In the genomic region with DNA sequence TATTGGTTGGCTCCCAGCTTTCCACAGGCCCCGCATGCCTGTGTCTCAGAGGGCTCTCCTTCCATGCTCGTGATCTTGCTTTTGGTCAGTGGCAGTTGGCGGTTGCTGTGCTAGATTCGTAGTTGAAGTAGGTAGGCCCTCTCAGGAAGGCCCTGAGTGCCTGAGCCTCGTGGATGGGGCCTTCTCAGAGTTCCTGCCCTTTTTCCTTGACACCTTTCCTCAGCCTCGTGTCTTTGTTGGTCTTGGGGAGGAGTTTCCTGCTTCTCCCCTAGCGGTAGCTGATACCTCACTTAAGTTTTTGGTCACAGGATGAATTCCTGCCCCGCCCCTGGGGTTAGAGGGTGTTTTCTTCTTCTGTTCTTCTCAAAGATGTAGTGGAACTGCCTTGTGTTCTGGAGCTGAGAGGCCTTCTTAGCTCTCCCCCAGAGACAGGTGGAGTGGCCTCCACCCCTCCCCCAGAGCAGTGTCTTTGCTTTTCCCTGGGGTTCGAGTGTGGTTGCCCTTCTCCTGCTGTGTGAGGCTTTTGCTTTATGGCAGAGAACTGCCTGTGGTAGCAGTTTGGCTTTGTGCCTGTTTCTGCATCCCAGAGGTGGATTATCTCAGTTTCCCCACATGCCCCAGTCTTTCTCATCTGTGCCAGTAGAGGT, we compare ENCODE assay signal across 27 cellular contexts.
"Had no signal": no experiment of that assay in that cellular context is flagged by ENCODE, and none has a peak within 500 bp of the region (broad histone marks: within the 10 kb centered on the region; RNA-seq: fewer than 3 reads in every experiment).

No MANE protein-coding gene starts in this region.

- H3K4me3 ChIP-seq: breast epithelium, colonic mucosa, esophagus squamous epithelium, left lung, lower lobe of right lung, stomach, thyroid gland, upper lobe of left lung, vagina had no signal

- FAIRE-seq: islet of Langerhans, small intestine had no signal

- ATAC-seq: activated CD4-positive, CD25-positive, alpha-beta regulatory T cell treated with anti-CD3 and anti-CD28 coated beads, Interleukin-2, amount 50 U/mL, for 24 hours; left lung; lower lobe of right lung; natural killer cell; sciatic nerve; stimulated activated naive B cell treated with anti-CD40 and anti-IgM and Interleukin-4, amounts not matched to agents 10 μg/mL and 1 μg/mL and 100 μg/mL, for 72 hours had no signal

- H3K4me1 ChIP-seq: breast epithelium, colonic mucosa, esophagus squamous epithelium, left lung, lower lobe of right lung, stomach, upper lobe of left lung, vagina had no signal

- H3K27me3 ChIP-seq: breast epithelium, colonic mucosa, esophagus squamous epithelium, left lung, stomach, thyroid gland, upper lobe of left lung, vagina had no signal

- DNase-seq: activated CD4-positive, alpha-beta T cell treated with anti-CD3 and anti-CD28 coated beads for 48 hours; activated CD4-positive, alpha-beta T cell treated with anti-CD3 and anti-CD28 coated beads, Interleukin-2, amount 50 U/mL, for 48 hours; activated CD8-positive, alpha-beta memory T cell treated with anti-CD3 and anti-CD28 coated beads for 24 hours; activated gamma-delta T cell; activated naive CD4-positive, alpha-beta T cell treated with anti-CD3 and anti-CD28 coated beads, Interleukin-2, amount 10 ng/mL, durations not matched to agents 7 days and 5 days; cerebellar nuclear complex; colonic mucosa; effector CD8-positive, alpha-beta T cell; esophagus squamous epithelium; foreskin melanocyte; left lung; lower lobe of right lung; mesenchymal stem cell; natural killer cell; small intestine; stimulated activated CD4-positive, alpha-beta T cell treated with anti-CD3 and anti-CD28 coated beads, Interleukin-4, amount 100 ng/mL, for 24 hours; stimulated activated naive B cell treated with anti-CD40 and anti-IgM and Interleukin-4, amounts not matched to agents 10 μg/mL and 1 μg/mL and 100 μg/mL, for 72 hours; stomach; thyroid gland; upper lobe of left lung had no signal

- H3K9me3 Mint-ChIP-seq: natural killer cell; stimulated activated naive B cell treated with anti-CD40 and anti-IgM and Interleukin-4, amounts not matched to agents 10 μg/mL and 1 μg/mL and 100 μg/mL, for 72 hours had no signal

- H3K9me3 ChIP-seq: breast epithelium, colonic mucosa, esophagus squamous epithelium, left lung, lower lobe of right lung, stomach, thyroid gland, upper lobe of left lung, vagina had no signal

- H3K27me3 Mint-ChIP-seq: activated naive CD4-positive, alpha-beta T cell treated with anti-CD3 and anti-CD28 coated beads, Interleukin-2, amount 10 ng/mL, durations not matched to agents 7 days and 5 days; stimulated activated naive B cell treated with anti-CD40 and anti-IgM and Interleukin-4, amounts not matched to agents 10 μg/mL and 1 μg/mL and 100 μg/mL, for 72 hours had no signal

- H3K36me3 Mint-ChIP-seq: natural killer cell had no signal

- H3K27ac Mint-ChIP-seq: activated naive CD4-positive, alpha-beta T cell treated with anti-CD3 and anti-CD28 coated beads, Interleukin-2, amount 10 ng/mL, durations not matched to agents 7 days and 5 days; stimulated activated naive B cell treated with anti-CD40 and anti-IgM and Interleukin-4, amounts not matched to agents 10 μg/mL and 1 μg/mL and 100 μg/mL, for 72 hours had no signal

- H3K36me3 ChIP-seq: breast epithelium, colonic mucosa, esophagus squamous epithelium, left lung, lower lobe of right lung, stomach, thyroid gland, upper lobe of left lung, vagina had no signal

- H3K27ac ChIP-seq: breast epithelium, colonic mucosa, epithelial cell of prostate, esophagus squamous epithelium, left lung, lower lobe of right lung, stomach, thyroid gland, upper lobe of left lung, vagina, VCaP had no signal

- H3K4me3 Mint-ChIP-seq: activated naive CD4-positive, alpha-beta T cell treated with anti-CD3 and anti-CD28 coated beads, Interleukin-2, amount 10 ng/mL, durations not matched to agents 7 days and 5 days; natural killer cell; stimulated activated naive B cell treated with anti-CD40 and anti-IgM and Interleukin-4, amounts not matched to agents 10 μg/mL and 1 μg/mL and 100 μg/mL, for 72 hours had no signal
